29 cellular contexts compared by ENCODE assay signal in the genomic region with DNA sequence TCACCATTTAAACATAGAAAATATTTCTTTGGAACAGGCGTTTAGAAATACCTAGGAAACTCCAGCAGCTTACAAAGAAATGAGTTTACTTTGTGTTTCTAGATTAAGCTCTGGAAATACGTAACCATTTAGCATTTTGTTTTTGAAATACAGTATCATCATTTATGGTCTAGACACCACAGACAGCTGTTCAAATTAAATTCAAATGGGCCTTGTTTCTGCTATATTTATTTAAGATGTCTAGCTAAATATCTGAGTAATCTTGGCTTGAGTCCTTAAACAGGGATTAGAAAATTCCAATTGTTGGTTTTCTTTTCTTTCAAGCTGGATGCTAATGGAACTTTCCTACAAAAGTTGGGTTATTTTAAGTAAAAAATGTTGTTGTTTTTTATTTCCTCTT.
DNase-seq lines count a peak whose midpoint lies in the region; ATAC-seq and TF ChIP-seq lines count a peak whose summit lies in the region.
"Had no signal": no experiment of that assay in that cellular context is flagged by ENCODE, and none has a peak within 500 bp of the region (broad histone marks: within the 10 kb centered on the region; RNA-seq: fewer than 3 reads in every experiment).

No MANE protein-coding gene starts in this region.

- TF ChIP-seq CTCF in HFFc6 (IDR thresholded peaks at IDR 0.05) (no peak), astrocyte of the spinal cord (IDR thresholded peaks at IDR 0.05; ENCODE audit: low read depth, low read length) (no peak), neural progenitor cell (IDR thresholded peaks at IDR 0.05) (no peak)

- H3K4me1 Mint-ChIP-seq in HFFc6 (ENCODE audit: low read depth) (peaks cover 18% of the 10 kb centered on the region; the same call in 1 of the 2 replicates), neural progenitor cell (peaks cover 3% of the 10 kb centered on the region)
- H3K4me1 Mint-ChIP-seq: CD4-positive, CD25-positive, alpha-beta regulatory T cell; natural killer cell had no signal

- H3K18ac ChIP-seq in mesenchymal stem cell (ENCODE audit: low read depth in 1 of 2, low read length in 2 of 2): no peak overlapping the region

- H3K4me3 ChIP-seq in astrocyte of the spinal cord (ENCODE audit: low read depth, low read length) (no peak overlapping the region), mesenchymal stem cell (ENCODE audit: insufficient read depth in 1 of 2, low read depth in 1 of 2, low read length in 2 of 2) (no peak overlapping the region), neural progenitor cell (no peak overlapping the region)

- H3K36me3 ChIP-seq in mesenchymal stem cell (ENCODE audit: control insufficient read depth in 1 of 2, insufficient read depth in 2 of 2, low read depth in 1 of 2, low read length in 2 of 2) (no peaks in the 10 kb centered on the region), neural progenitor cell (no peaks in the 10 kb centered on the region)

- H3K9ac ChIP-seq in mesenchymal stem cell (ENCODE audit: low read length): peak overlapping the region; percentile 36
- no peak overlapping the region for H3K9ac ChIP-seq in neural progenitor cell
- H3K9ac ChIP-seq: parathyroid adenoma had no signal

- no peaks in the 10 kb centered on the region for H4K20me1 ChIP-seq in neural progenitor cell (ENCODE audit: low read depth)

- no peak overlapping the region for H2BK120ac ChIP-seq in mesenchymal stem cell (ENCODE audit: low read depth, low read length)

- H3K36me3 Mint-ChIP-seq in HFFc6 (ENCODE audit: low read depth) (no peaks in the 10 kb centered on the region), neural progenitor cell (peaks cover 3% of the 10 kb centered on the region)
- H3K36me3 Mint-ChIP-seq: CD4-positive, CD25-positive, alpha-beta regulatory T cell; natural killer cell had no signal

- peak; percentile 19 for DNase-seq in AG08395 (ENCODE audit: low spot score)
- peak; percentile 28 for DNase-seq in HFFc6
- peak; percentile 34 for DNase-seq in astrocyte of the spinal cord (ENCODE audit: low read depth, low spot score)
- no peak for DNase-seq in mesenchymal stem cell
- DNase-seq in neural progenitor cell (ENCODE audit: low spot score): no peak
- DNase-seq in germinal center (ENCODE audit: low spot score): no peak
- DNase-seq in stimulated activated CD4-positive, alpha-beta T cell treated with anti-CD3 and anti-CD28 coated beads, Interleukin-2, amount 100 ng/mL, for 24 hours: no peak
- DNase-seq: ACHN; activated CD4-positive, alpha-beta T cell treated with anti-CD3 and anti-CD28 coated beads for 1 hour; activated CD8-positive, alpha-beta memory T cell treated with anti-CD3 and anti-CD28 coated beads for 24 hours; activated naive CD4-positive, alpha-beta T cell treated with Interleukin-2 at 50 U/mL for 16 hours; activated T-cell treated with anti-CD3 and anti-CD28 coated beads, Interleukin-2, amount 50 U/mL, for 4 hours; CD4-positive, CD25-positive, alpha-beta regulatory T cell; central memory CD4-positive, alpha-beta T cell; glutamatergic neuron; KG1; mesendoderm; MV-4-11; natural killer cell; NCI-H1694; NCI-H2171 treated with DMSO at 0.1 percent for 48 hours; NCI-H526 treated with DMSO at 0.1 percent for 48 hours; substantia nigra; SW 1271 had no signal

- ATAC-seq in GM19455 (IDR thresholded peaks at IDR 0.05; ENCODE audit: unreplicated experiment): no peak
- ATAC-seq: activated T-cell treated with anti-CD3 and anti-CD28 coated beads, Interleukin-2, amount 50 U/mL, for 4 hours; HCT116; natural killer cell; sciatic nerve had no signal

- H2AFZ ChIP-seq in mesenchymal stem cell (ENCODE audit: low read depth, low read length): no peak overlapping the region
- H2AFZ ChIP-seq in neural progenitor cell (replicated peaks): no peak overlapping the region
- H2AFZ ChIP-seq: parathyroid adenoma had no signal

- no peak overlapping the region for H3K4ac ChIP-seq in mesenchymal stem cell (ENCODE audit: low read depth in 1 of 2, low read length in 2 of 2)

- no peak overlapping the region for H2BK12ac ChIP-seq in mesenchymal stem cell (ENCODE audit: low read length in 2 of 2)

- H3K79me2 ChIP-seq in neural progenitor cell (ENCODE audit: low read depth): no peaks in the 10 kb centered on the region
- H3K79me2 ChIP-seq: parathyroid adenoma had no signal

- H2BK15ac ChIP-seq in mesenchymal stem cell (ENCODE audit: low read depth, poor library complexity, severe bottlenecking): no peak overlapping the region

- H3K27me3 ChIP-seq in mesenchymal stem cell (ENCODE audit: control insufficient read depth in 1 of 2, insufficient read depth in 1 of 2, low read length in 2 of 2): no peaks in the 10 kb centered on the region
- H3K27me3 ChIP-seq in neural progenitor cell: no peaks in the 10 kb centered on the region

- no peak overlapping the region for H3K14ac ChIP-seq in mesenchymal stem cell (ENCODE audit: low read length in 2 of 2)

- no peak overlapping the region for H3K27ac ChIP-seq in mesenchymal stem cell (ENCODE audit: low read length, poor library complexity, severe bottlenecking)
- H3K27ac ChIP-seq in neural progenitor cell: no peak overlapping the region
- H3K27ac ChIP-seq: epithelial cell of prostate, parathyroid adenoma had no signal

- no peaks in the 10 kb centered on the region for H3K4me1 ChIP-seq in mesenchymal stem cell (ENCODE audit: control insufficient read depth, insufficient read depth, low read depth, low read length)
- no peaks in the 10 kb centered on the region for H3K4me1 ChIP-seq in neural progenitor cell
- H3K4me1 ChIP-seq: parathyroid adenoma had no signal

- H3K27ac Mint-ChIP-seq in HFFc6: no peak overlapping the region
- no peak overlapping the region for H3K27ac Mint-ChIP-seq in neural progenitor cell
- H3K27ac Mint-ChIP-seq: CD4-positive, CD25-positive, alpha-beta regulatory T cell; natural killer cell had no signal

- H3K23ac ChIP-seq in mesenchymal stem cell (ENCODE audit: low read length in 2 of 2): no peak overlapping the region

- in situ Hi-C loops in astrocyte of the spinal cord (cut with HindIII; ENCODE audit: low sequenced_read_pairs): no loop called here

- H3K4me3 Mint-ChIP-seq in HFFc6: no peak overlapping the region
- H3K4me3 Mint-ChIP-seq in neural progenitor cell: no peak overlapping the region
- H3K4me3 Mint-ChIP-seq: activated T-cell treated with anti-CD3 and anti-CD28 coated beads, Interleukin-2, amount 50 U/mL, for 4 hours; CD4-positive, CD25-positive, alpha-beta regulatory T cell; natural killer cell had no signal

- H3K4me2 ChIP-seq in mesenchymal stem cell (ENCODE audit: low read length, poor library complexity, severe bottlenecking) (no peak overlapping the region), neural progenitor cell (no peak overlapping the region)

- H3K79me1 ChIP-seq in mesenchymal stem cell (replicated peaks; ENCODE audit: low read length, poor library complexity, severe bottlenecking): no peaks in the 10 kb centered on the region

- no peak overlapping the region for H4K8ac ChIP-seq in mesenchymal stem cell (ENCODE audit: low read length)

- H3K9me3 ChIP-seq in mesenchymal stem cell (ENCODE audit: control insufficient read depth, low read length): no peaks in the 10 kb centered on the region
- H3K9me3 ChIP-seq in neural progenitor cell (ENCODE audit: low read depth): no peaks in the 10 kb centered on the region

- WGBS in mesenchymal stem cell: 100% methylated on average over 1 of the region's 2 CpGs

- no peaks in the 10 kb centered on the region for H3K9me3 Mint-ChIP-seq in HFFc6
- peaks cover 3% of the 10 kb centered on the region for H3K9me3 Mint-ChIP-seq in neural progenitor cell
- H3K9me3 Mint-ChIP-seq: activated T-cell treated with anti-CD3 and anti-CD28 coated beads, Interleukin-2, amount 50 U/mL, for 4 hours had no signal

- H3K27me3 Mint-ChIP-seq in HFFc6 (ENCODE audit: insufficient read depth): no peaks in the 10 kb centered on the region
- peaks cover 2% of the 10 kb centered on the region for H3K27me3 Mint-ChIP-seq in neural progenitor cell (ENCODE audit: insufficient read depth, low read depth)
- H3K27me3 Mint-ChIP-seq: CD4-positive, CD25-positive, alpha-beta regulatory T cell had no signal

- no peak overlapping the region for H2AK5ac ChIP-seq in mesenchymal stem cell (ENCODE audit: low read length, severe bottlenecking)

- H2BK5ac ChIP-seq in mesenchymal stem cell (ENCODE audit: low read depth, low read length, poor library complexity, severe bottlenecking): no peak overlapping the region

- H3F3A ChIP-seq in neural progenitor cell (ENCODE audit: low read depth): no peaks in the 10 kb centered on the region

- H4K91ac ChIP-seq in mesenchymal stem cell (ENCODE audit: low read length): no peak overlapping the region

Comparison
In these comparisons a context has a peak if more than half of its experiments do, and no peak if none do; other contexts are left out.
1. DNase-seq: peak in AG08395 (single experiment), HFFc6 (single experiment) and astrocyte of the spinal cord (single experiment); none in mesenchymal stem cell (single experiment), neural progenitor cell (single experiment), germinal center (single experiment) and stimulated activated CD4-positive, alpha-beta T cell treated with anti-CD3 and anti-CD28 coated beads, Interleukin-2, amount 100 ng/mL, for 24 hours (0 of 2).